ENCODE assay signal across 1 cellular context in the genomic region with DNA sequence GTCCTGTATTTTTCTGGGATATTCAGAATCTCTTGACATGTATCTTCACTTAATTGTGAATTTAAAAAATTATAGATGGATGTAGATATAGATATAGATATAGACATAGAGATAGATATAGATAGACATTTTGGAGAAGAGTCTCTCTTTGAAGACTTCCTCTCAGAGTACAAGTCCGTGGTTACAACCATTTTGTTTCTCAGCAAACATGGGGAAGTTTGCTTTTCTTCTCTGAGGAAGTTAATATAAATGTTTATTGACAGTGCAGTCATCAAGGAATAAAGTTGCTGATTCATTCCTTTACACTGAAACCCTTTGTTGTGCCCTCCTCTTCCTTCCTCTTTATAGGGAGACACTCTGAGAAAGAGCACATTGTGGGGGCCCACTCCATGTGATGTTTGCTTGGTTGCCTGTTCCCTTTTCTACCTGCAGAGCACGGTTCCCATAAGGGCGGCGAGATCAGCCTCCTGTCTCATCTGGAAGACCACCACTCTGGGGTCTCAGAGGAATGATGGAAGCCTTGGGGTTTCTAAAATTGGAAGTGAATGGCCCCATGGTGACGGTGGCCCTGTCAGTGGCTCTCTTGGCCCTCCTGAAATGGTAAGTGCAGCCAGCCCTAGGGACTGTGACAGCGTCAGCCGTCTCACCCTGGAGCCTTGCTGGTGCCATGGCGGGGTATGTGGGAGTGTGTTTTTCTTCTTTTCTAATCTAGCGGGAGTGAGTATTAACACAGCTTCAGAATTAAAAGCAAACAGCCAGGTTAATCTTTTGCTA.
TF ChIP-seq lines count a peak whose summit lies in the region.

A gene (plus strand): TSS at position 385 of the 774 bp plus-strand sequence. CDS start 127 bp downstream, at position 512.

TF ChIP-seq in GM23338, 12 proteins besides CTCF, POLR2A, EP300 and RAD21 (continued from another document):
- TF ChIP-seq, protein P1, sequence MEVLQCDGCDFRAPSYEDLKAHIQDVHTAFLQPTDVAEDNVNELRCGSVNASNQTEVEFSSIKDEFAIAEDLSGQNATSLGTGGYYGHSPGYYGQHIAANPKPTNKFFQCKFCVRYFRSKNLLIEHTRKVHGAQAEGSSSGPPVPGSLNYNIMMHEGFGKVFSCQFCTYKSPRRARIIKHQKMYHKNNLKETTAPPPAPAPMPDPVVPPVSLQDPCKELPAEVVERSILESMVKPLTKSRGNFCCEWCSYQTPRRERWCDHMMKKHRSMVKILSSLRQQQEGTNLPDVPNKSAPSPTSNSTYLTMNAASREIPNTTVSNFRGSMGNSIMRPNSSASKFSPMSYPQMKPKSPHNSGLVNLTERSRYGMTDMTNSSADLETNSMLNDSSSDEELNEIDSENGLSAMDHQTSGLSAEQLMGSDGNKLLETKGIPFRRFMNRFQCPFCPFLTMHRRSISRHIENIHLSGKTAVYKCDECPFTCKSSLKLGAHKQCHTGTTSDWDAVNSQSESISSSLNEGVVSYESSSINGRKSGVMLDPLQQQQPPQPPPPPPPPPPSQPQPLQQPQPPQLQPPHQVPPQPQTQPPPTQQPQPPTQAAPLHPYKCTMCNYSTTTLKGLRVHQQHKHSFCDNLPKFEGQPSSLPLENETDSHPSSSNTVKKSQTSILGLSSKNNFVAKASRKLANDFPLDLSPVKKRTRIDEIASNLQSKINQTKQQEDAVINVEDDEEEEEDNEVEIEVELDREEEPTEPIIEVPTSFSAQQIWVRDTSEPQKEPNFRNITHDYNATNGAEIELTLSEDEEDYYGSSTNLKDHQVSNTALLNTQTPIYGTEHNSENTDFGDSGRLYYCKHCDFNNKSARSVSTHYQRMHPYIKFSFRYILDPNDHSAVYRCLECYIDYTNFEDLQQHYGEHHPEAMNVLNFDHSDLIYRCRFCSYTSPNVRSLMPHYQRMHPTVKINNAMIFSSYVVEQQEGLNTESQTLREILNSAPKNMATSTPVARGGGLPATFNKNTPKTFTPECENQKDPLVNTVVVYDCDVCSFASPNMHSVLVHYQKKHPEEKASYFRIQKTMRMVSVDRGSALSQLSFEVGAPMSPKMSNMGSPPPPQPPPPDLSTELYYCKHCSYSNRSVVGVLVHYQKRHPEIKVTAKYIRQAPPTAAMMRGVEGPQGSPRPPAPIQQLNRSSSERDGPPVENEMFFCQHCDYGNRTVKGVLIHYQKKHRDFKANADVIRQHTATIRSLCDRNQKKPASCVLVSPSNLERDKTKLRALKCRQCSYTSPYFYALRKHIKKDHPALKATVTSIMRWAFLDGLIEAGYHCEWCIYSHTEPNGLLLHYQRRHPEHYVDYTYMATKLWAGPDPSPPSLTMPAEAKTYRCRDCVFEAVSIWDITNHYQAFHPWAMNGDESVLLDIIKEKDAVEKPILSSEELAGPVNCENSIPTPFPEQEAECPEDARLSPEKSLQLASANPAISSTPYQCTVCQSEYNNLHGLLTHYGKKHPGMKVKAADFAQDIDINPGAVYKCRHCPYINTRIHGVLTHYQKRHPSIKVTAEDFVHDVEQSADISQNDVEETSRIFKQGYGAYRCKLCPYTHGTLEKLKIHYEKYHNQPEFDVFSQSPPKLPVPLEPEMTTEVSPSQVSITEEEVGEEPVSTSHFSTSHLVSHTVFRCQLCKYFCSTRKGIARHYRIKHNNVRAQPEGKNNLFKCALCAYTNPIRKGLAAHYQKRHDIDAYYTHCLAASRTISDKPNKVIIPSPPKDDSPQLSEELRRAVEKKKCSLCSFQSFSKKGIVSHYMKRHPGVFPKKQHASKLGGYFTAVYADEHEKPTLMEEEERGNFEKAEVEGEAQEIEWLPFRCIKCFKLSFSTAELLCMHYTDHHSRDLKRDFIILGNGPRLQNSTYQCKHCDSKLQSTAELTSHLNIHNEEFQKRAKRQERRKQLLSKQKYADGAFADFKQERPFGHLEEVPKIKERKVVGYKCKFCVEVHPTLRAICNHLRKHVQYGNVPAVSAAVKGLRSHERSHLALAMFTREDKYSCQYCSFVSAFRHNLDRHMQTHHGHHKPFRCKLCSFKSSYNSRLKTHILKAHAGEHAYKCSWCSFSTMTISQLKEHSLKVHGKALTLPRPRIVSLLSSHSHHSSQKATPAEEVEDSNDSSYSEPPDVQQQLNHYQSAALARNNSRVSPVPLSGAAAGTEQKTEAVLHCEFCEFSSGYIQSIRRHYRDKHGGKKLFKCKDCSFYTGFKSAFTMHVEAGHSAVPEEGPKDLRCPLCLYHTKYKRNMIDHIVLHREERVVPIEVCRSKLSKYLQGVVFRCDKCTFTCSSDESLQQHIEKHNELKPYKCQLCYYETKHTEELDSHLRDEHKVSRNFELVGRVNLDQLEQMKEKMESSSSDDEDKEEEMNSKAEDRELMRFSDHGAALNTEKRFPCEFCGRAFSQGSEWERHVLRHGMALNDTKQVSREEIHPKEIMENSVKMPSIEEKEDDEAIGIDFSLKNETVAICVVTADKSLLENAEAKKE (CRISPR knock-in tag; IDR thresholded peaks at IDR 0.05) = no peak
- TF ChIP-seq JUNB (IDR thresholded peaks at IDR 0.05; ENCODE audit: unreplicated experiment) (no peak), STAT1 (IDR thresholded peaks at IDR 0.05; ENCODE audit: unreplicated experiment) (no peak), ZNF114 (CRISPR knock-in tag; IDR thresholded peaks at IDR 0.05) (no peak), CREB1 (CRISPR knock-in tag; IDR thresholded peaks at IDR 0.05; ENCODE audit: low read depth) (no peak), ZNF331 (CRISPR knock-in tag; IDR thresholded peaks at IDR 0.05; ENCODE audit: low read depth) (no peak), NANOG (IDR thresholded peaks at IDR 0.05; ENCODE audit: borderline replicate concordance) (no peak), EZH2 (IDR thresholded peaks at IDR 0.05; ENCODE audit: low read depth, unreplicated experiment) (no peak), POLR2AphosphoS5 (IDR thresholded peaks at IDR 0.05; ENCODE audit: low read depth) (no peak)
- TF ChIP-seq, protein P2, sequence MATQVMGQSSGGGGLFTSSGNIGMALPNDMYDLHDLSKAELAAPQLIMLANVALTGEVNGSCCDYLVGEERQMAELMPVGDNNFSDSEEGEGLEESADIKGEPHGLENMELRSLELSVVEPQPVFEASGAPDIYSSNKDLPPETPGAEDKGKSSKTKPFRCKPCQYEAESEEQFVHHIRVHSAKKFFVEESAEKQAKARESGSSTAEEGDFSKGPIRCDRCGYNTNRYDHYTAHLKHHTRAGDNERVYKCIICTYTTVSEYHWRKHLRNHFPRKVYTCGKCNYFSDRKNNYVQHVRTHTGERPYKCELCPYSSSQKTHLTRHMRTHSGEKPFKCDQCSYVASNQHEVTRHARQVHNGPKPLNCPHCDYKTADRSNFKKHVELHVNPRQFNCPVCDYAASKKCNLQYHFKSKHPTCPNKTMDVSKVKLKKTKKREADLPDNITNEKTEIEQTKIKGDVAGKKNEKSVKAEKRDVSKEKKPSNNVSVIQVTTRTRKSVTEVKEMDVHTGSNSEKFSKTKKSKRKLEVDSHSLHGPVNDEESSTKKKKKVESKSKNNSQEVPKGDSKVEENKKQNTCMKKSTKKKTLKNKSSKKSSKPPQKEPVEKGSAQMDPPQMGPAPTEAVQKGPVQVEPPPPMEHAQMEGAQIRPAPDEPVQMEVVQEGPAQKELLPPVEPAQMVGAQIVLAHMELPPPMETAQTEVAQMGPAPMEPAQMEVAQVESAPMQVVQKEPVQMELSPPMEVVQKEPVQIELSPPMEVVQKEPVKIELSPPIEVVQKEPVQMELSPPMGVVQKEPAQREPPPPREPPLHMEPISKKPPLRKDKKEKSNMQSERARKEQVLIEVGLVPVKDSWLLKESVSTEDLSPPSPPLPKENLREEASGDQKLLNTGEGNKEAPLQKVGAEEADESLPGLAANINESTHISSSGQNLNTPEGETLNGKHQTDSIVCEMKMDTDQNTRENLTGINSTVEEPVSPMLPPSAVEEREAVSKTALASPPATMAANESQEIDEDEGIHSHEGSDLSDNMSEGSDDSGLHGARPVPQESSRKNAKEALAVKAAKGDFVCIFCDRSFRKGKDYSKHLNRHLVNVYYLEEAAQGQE (IDR thresholded peaks at IDR 0.05; ENCODE audit: unreplicated experiment) = no peak
TF ChIP-seq in GM23338: peak in this region for 0.
